In genomic region chr22:20980523-20980922, GRCh38 we compare ENCODE assay signal across 13 cellular contexts. TPM values are rescaled to one million over a fixed set of nuclear protein-coding genes. Genes with fewer than 3 reads are reported as not detected.
DNase-seq lines count a peak whose midpoint lies in the region; ATAC-seq and TF ChIP-seq lines count a peak whose summit lies in the region.
"Had no signal": no experiment of that assay in that cellular context is flagged by ENCODE, and none has a peak within 500 bp of the region (broad histone marks: within the 10 kb centered on the region; RNA-seq: fewer than 3 reads in every experiment).

No MANE protein-coding gene starts in this region.

- H3K9me3 ChIP-seq in T-helper 17 cell (ENCODE audit: control insufficient read depth, low read length, poor library complexity, severe bottlenecking) (no peaks in the 10 kb centered on the region), colonic mucosa (no peaks in the 10 kb centered on the region)

- no peak overlapping the region for H3K27ac Mint-ChIP-seq in activated naive CD4-positive, alpha-beta T cell treated with anti-CD3 and anti-CD28 coated beads for 36 hours
- peak overlapping the region in 1 of 2 donors; percentile 96 for H3K27ac Mint-ChIP-seq in activated naive CD4-positive, alpha-beta T cell treated with anti-CD3 and anti-CD28 coated beads, Interleukin-2, amount 50 U/mL, for 72 hours
- H3K27ac Mint-ChIP-seq in T-helper 17 cell = peak overlapping the region; percentile 93
- H3K27ac Mint-ChIP-seq in immature natural killer cell = peak overlapping the region in 2 of 6 donors; percentile 78 to 84
- H3K27ac Mint-ChIP-seq in stimulated activated effector memory CD8-positive, alpha-beta T cell treated with anti-CD3 and anti-CD28 coated beads, Interleukin-12 subunit alpha, Interleukin-12 subunit beta, amount 100 ng/mL, for 72 hours = peak overlapping the region; percentile 94

- peaks cover 8% of the 10 kb centered on the region for H3K36me3 Mint-ChIP-seq in activated naive CD4-positive, alpha-beta T cell treated with anti-CD3 and anti-CD28 coated beads for 36 hours (ENCODE audit: low read depth)
- H3K36me3 Mint-ChIP-seq in activated naive CD4-positive, alpha-beta T cell treated with anti-CD3 and anti-CD28 coated beads, Interleukin-2, amount 50 U/mL, for 72 hours = peaks cover 13 to 19% of the 10 kb centered on the region in 2 donors
- H3K36me3 Mint-ChIP-seq in T-helper 17 cell (ENCODE audit: low read depth) (peaks cover 4% of the 10 kb centered on the region), immature natural killer cell (no peaks in the 10 kb centered on the region)
- H3K36me3 Mint-ChIP-seq in stimulated activated effector memory CD8-positive, alpha-beta T cell treated with anti-CD3 and anti-CD28 coated beads, Interleukin-12 subunit alpha, Interleukin-12 subunit beta, amount 100 ng/mL, for 72 hours = peaks cover 27% of the 10 kb centered on the region

- CTCF ChIA-PET in activated naive CD4-positive, alpha-beta T cell treated with anti-CD3 and anti-CD28 coated beads for 36 hours (lab: Charles Lee) = interaction anchor here (1.5 kb wide), 1 partner anchor 41 kb away, joined by 4 read pairs; no protein-coding TSS in a partner anchor

- H3K4me1 ChIP-seq in colonic mucosa = peaks cover 12% of the 10 kb centered on the region

- H3K27me3 Mint-ChIP-seq in activated naive CD4-positive, alpha-beta T cell treated with anti-CD3 and anti-CD28 coated beads for 36 hours (ENCODE audit: low read depth) = no peaks in the 10 kb centered on the region
- no peaks in the 10 kb centered on the region for H3K27me3 Mint-ChIP-seq in T-helper 17 cell
- H3K27me3 Mint-ChIP-seq in immature natural killer cell (ENCODE audit: low read depth in 3 of 3) = peaks cover 0 to 12% (median 0%) of the 10 kb centered on the region in 3 donors

- H3K9ac ChIP-seq in colonic mucosa (ENCODE audit: low read depth in 2 of 2, low read length in 2 of 2) = no peak overlapping the region

- no peaks in the 10 kb centered on the region for H3K27me3 ChIP-seq in colonic mucosa
- H3K27me3 ChIP-seq: SJSA1, upper lobe of left lung had no signal

- H3K4me3 Mint-ChIP-seq in activated naive CD4-positive, alpha-beta T cell treated with anti-CD3 and anti-CD28 coated beads for 36 hours = peak overlapping the region; percentile 97
- H3K4me3 Mint-ChIP-seq in T-helper 17 cell (peak overlapping the region; percentile 45), immature natural killer cell (peak overlapping the region in 4 of 5 donors; percentile 39 to 88 (median 56))
- peak overlapping the region; percentile 96 for H3K4me3 Mint-ChIP-seq in stimulated activated effector memory CD8-positive, alpha-beta T cell treated with anti-CD3 and anti-CD28 coated beads, Interleukin-12 subunit alpha, Interleukin-12 subunit beta, amount 100 ng/mL, for 72 hours

- no peaks in the 10 kb centered on the region for H3K36me3 ChIP-seq in colonic mucosa

- no peak for ATAC-seq in activated naive CD4-positive, alpha-beta T cell treated with anti-CD3 and anti-CD28 coated beads, Interleukin-2, amount 50 U/mL, for 72 hours
- ATAC-seq in T-helper 17 cell (no peak), GM21786 (IDR thresholded peaks at IDR 0.05; ENCODE audit: unreplicated experiment) (no peak)
- ATAC-seq in stimulated activated effector memory CD8-positive, alpha-beta T cell treated with anti-CD3 and anti-CD28 coated beads, Interleukin-12 subunit alpha, Interleukin-12 subunit beta, amount 100 ng/mL, for 72 hours = no peak

- H3K27ac ChIP-seq in colonic mucosa = no peak overlapping the region
- H3K27ac ChIP-seq: SJSA1 had no signal

- peaks cover 11% of the 10 kb centered on the region for H3K9me3 Mint-ChIP-seq in activated naive CD4-positive, alpha-beta T cell treated with anti-CD3 and anti-CD28 coated beads for 36 hours
- peaks cover 4 to 10% of the 10 kb centered on the region in 2 donors for H3K9me3 Mint-ChIP-seq in activated naive CD4-positive, alpha-beta T cell treated with anti-CD3 and anti-CD28 coated beads, Interleukin-2, amount 50 U/mL, for 72 hours
- no peaks in the 10 kb centered on the region for H3K9me3 Mint-ChIP-seq in immature natural killer cell
- peaks cover 2% of the 10 kb centered on the region for H3K9me3 Mint-ChIP-seq in stimulated activated effector memory CD8-positive, alpha-beta T cell treated with anti-CD3 and anti-CD28 coated beads, Interleukin-12 subunit alpha, Interleukin-12 subunit beta, amount 100 ng/mL, for 72 hours

- H3K4me3 ChIP-seq in colonic mucosa = no peak overlapping the region
- H3K4me3 ChIP-seq: SJSA1 had no signal

- intact Hi-C loops in activated naive CD4-positive, alpha-beta T cell treated with anti-CD3 and anti-CD28 coated beads for 36 hours (cut with micrococcal nuclease) = no loop called here
- intact Hi-C loops in colonic mucosa (cut with DNase I) = no loop called here

- no peak for DNase-seq in activated naive CD4-positive, alpha-beta T cell treated with anti-CD3 and anti-CD28 coated beads for 36 hours
- DNase-seq in activated naive CD4-positive, alpha-beta T cell treated with anti-CD3 and anti-CD28 coated beads, Interleukin-2, amount 50 U/mL, for 72 hours (ENCODE audit: low spot score in 2 of 2) = no peak
- no peak for DNase-seq in T-helper 17 cell
- no peak for DNase-seq in immature natural killer cell
- no peak for DNase-seq in stimulated activated effector memory CD8-positive, alpha-beta T cell treated with anti-CD3 and anti-CD28 coated beads, Interleukin-12 subunit alpha, Interleukin-12 subunit beta, amount 100 ng/mL, for 72 hours (ENCODE audit: low spot score in 2 of 2)
- no peak for DNase-seq in NCI-H446 (lab: John Stamatoyannopoulos, UW)
- DNase-seq in colonic mucosa = no peak
- DNase-seq: DMS79 treated with DMSO at 0.1 percent for 48 hours; NK-92 treated with Interleukin-12 subunit alpha and Interleukin-12 subunit beta, amount 100 ng/mL, for 24 hours had no signal

- peaks cover 41% of the 10 kb centered on the region for H3K4me1 Mint-ChIP-seq in activated naive CD4-positive, alpha-beta T cell treated with anti-CD3 and anti-CD28 coated beads for 36 hours (ENCODE audit: low read depth)
- H3K4me1 Mint-ChIP-seq in T-helper 17 cell = peaks cover 36% of the 10 kb centered on the region
- peaks cover 33 to 35% of the 10 kb centered on the region in 2 donors for H3K4me1 Mint-ChIP-seq in immature natural killer cell
- peaks cover 50% of the 10 kb centered on the region for H3K4me1 Mint-ChIP-seq in stimulated activated effector memory CD8-positive, alpha-beta T cell treated with anti-CD3 and anti-CD28 coated beads, Interleukin-12 subunit alpha, Interleukin-12 subunit beta, amount 100 ng/mL, for 72 hours

- TF ChIP-seq CTCF in colonic mucosa (IDR thresholded peaks at IDR 0.05) = no peak

RNA-seq across cellular contexts. Expression of gene LZTR1, which starts 1.6 kb away (rescaled TPM):
- 10 to 100 TPM; 23.1 to 27.4 TPM for total RNA-seq in activated naive CD4-positive, alpha-beta T cell treated with anti-CD3 and anti-CD28 coated beads for 36 hours
- 10 to 100 TPM; 30.7 to 41.8 TPM for total RNA-seq in activated naive CD4-positive, alpha-beta T cell treated with anti-CD3 and anti-CD28 coated beads, Interleukin-2, amount 50 U/mL, for 72 hours
- total RNA-seq in T-helper 17 cell (10 to 100 TPM; 49.4 to 59.3 TPM), colonic mucosa (10 to 100 TPM; 31.6 to 61.7 TPM)
- polyA plus RNA-seq in immature natural killer cell = 10 to 100 TPM in 2 of 3 donors, 1 to 10 TPM in 1; 8.1 to 18.4 (median 11.1) TPM

RNA-seq across cellular contexts. Expression of gene AIFM3, which starts 13.5 kb away (rescaled TPM):
- under 1 TPM; 0.07 to 0.10 TPM for total RNA-seq in activated naive CD4-positive, alpha-beta T cell treated with anti-CD3 and anti-CD28 coated beads for 36 hours
- under 1 TPM; 0.11 to 0.12 TPM for total RNA-seq in activated naive CD4-positive, alpha-beta T cell treated with anti-CD3 and anti-CD28 coated beads, Interleukin-2, amount 50 U/mL, for 72 hours
- total RNA-seq in T-helper 17 cell = 1 to 10 TPM in 1 of 2 donors, under 1 TPM in 1; 0.34 to 1.2 TPM
- polyA plus RNA-seq in immature natural killer cell = 1 to 10 TPM in 1 of 3 donors, under 1 TPM in 1, not detected in 1; 0.30 to 1.4 TPM
- 100 to 1,000 TPM in 1 of 2 donors, 10 to 100 TPM in 1; 76.9 to 156 TPM for total RNA-seq in colonic mucosa
- total RNA-seq: SJSA1 had no signal

RNA-seq across cellular contexts. Expression of gene THAP7, which starts 21.4 kb away (rescaled TPM):
- 10 to 100 TPM; 20.4 to 21.2 TPM for total RNA-seq in activated naive CD4-positive, alpha-beta T cell treated with anti-CD3 and anti-CD28 coated beads for 36 hours
- 10 to 100 TPM; 21.9 to 23.9 TPM for total RNA-seq in activated naive CD4-positive, alpha-beta T cell treated with anti-CD3 and anti-CD28 coated beads, Interleukin-2, amount 50 U/mL, for 72 hours
- total RNA-seq in T-helper 17 cell (10 to 100 TPM; 41.5 to 55.6 TPM), colonic mucosa (10 to 100 TPM; 12.9 to 23.3 TPM)
- polyA plus RNA-seq in immature natural killer cell = 10 to 100 TPM; 28.9 to 41.4 (median 32.9) TPM

RNA-seq across cellular contexts. Expression of gene P2RX6, which starts 34.4 kb away (rescaled TPM):
- total RNA-seq in activated naive CD4-positive, alpha-beta T cell treated with anti-CD3 and anti-CD28 coated beads for 36 hours = under 1 TPM in 1 of 2 experiments, not detected in 1; 0.12 TPM
- total RNA-seq in activated naive CD4-positive, alpha-beta T cell treated with anti-CD3 and anti-CD28 coated beads, Interleukin-2, amount 50 U/mL, for 72 hours = under 1 TPM in 1 of 2 donors, not detected in 1; 0.34 TPM
- total RNA-seq in T-helper 17 cell = 1 to 10 TPM in 1 of 2 donors, under 1 TPM in 1; 0.39 to 1.0 TPM
- not detected for polyA plus RNA-seq in immature natural killer cell
- total RNA-seq in colonic mucosa = under 1 TPM; 0.27 to 0.62 TPM

RNA-seq across cellular contexts. Expression of gene SLC7A4, which starts 51.8 kb away (rescaled TPM):
- not detected for total RNA-seq in activated naive CD4-positive, alpha-beta T cell treated with anti-CD3 and anti-CD28 coated beads for 36 hours
- not detected for total RNA-seq in activated naive CD4-positive, alpha-beta T cell treated with anti-CD3 and anti-CD28 coated beads, Interleukin-2, amount 50 U/mL, for 72 hours
- total RNA-seq in T-helper 17 cell = under 1 TPM; 0.13 to 0.15 TPM
- not detected for polyA plus RNA-seq in immature natural killer cell
- total RNA-seq in colonic mucosa = 1 to 10 TPM; 3.3 to 3.9 TPM
- total RNA-seq: pulmonary artery endothelial cell, SJSA1 had no signal

Comparison
In these comparisons a context has a peak if more than half of its experiments do, and no peak if none do; other contexts are left out.
1. H3K4me3 Mint-ChIP-seq: peak in every context shown above with its lines; median percentile 97 in activated naive CD4-positive, alpha-beta T cell treated with anti-CD3 and anti-CD28 coated beads for 36 hours; 96 in stimulated activated effector memory CD8-positive, alpha-beta T cell treated with anti-CD3 and anti-CD28 coated beads, Interleukin-12 subunit alpha, Interleukin-12 subunit beta, amount 100 ng/mL, for 72 hours; 56 in immature natural killer cell; 45 in T-helper 17 cell.
2. RNA of gene AIFM3, which starts 13.5 kb away (total RNA-seq): 76.9 to 156 TPM in colonic mucosa; 0.34 to 1.2 TPM in T-helper 17 cell, 0.11 to 0.12 TPM in activated naive CD4-positive, alpha-beta T cell treated with anti-CD3 and anti-CD28 coated beads, Interleukin-2, amount 50 U/mL, for 72 hours and 0.07 to 0.10 TPM in activated naive CD4-positive, alpha-beta T cell treated with anti-CD3 and anti-CD28 coated beads for 36 hours; every median in the first group is over 10 times any median in the second.